29 cellular contexts compared by ENCODE assay signal in the genomic region with DNA sequence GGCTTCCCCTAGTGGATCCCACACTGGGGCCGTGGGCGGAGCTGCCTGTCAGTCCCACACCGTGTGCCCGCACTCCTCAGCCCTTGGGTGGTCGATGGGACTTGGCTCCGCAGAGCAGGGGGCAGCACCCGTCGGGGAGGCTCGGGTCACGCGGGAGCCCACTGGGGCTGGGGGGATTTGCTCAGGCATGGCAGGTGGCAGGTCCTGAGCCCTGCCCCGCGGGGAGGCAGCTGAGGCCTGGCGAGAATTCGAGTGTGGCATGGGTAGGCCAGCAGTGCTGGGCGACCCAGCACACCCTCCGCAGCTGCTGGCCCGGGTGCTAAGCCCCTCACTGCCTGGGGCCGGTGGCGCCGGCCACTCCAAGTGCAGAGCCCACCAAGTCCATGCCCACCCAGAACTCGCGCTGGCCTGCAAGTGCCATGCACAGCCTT.
"Had no signal": no experiment of that assay in that cellular context is flagged by ENCODE, and none has a peak within 500 bp of the region (broad histone marks: within the 10 kb centered on the region; RNA-seq: fewer than 3 reads in every experiment).

No MANE protein-coding gene starts in this region.

- H3K27ac Mint-ChIP-seq: dendritic cell treated with granulocyte-macrophage colony-stimulating factor and Interleukin-4, amounts not matched to agents 40 ng/mL and 50 ng/mL, for 4 days; endodermal cell; mesothelial cell of epicardium; naive B cell; natural killer cell treated with Interleukin-12 subunit alpha and Interleukin-12 subunit beta and Interleukin-15 and Interleukin-18, amount 100 ng/mL, for 72 hours; stimulated activated naive CD8-positive, alpha-beta T cell treated with anti-CD3 and anti-CD28 coated beads, Interleukin-15, amount 100 ng/mL, for 72 hours had no signal

- H3K27me3 Mint-ChIP-seq: dendritic cell treated with granulocyte-macrophage colony-stimulating factor and Interleukin-4, amounts not matched to agents 40 ng/mL and 50 ng/mL, for 4 days; naive B cell; natural killer cell treated with Interleukin-12 subunit alpha and Interleukin-12 subunit beta and Interleukin-15 and Interleukin-18, amount 100 ng/mL, for 72 hours; stimulated activated naive CD8-positive, alpha-beta T cell treated with anti-CD3 and anti-CD28 coated beads, Interleukin-15, amount 100 ng/mL, for 72 hours had no signal

- H3K4me3 Mint-ChIP-seq: dendritic cell treated with granulocyte-macrophage colony-stimulating factor and Interleukin-4, amounts not matched to agents 40 ng/mL and 50 ng/mL, for 4 days; endodermal cell; mesothelial cell of epicardium; naive B cell; natural killer cell treated with Interleukin-12 subunit alpha and Interleukin-12 subunit beta and Interleukin-15 and Interleukin-18, amount 100 ng/mL, for 72 hours; neural crest cell; stimulated activated naive CD8-positive, alpha-beta T cell treated with anti-CD3 and anti-CD28 coated beads, Interleukin-15, amount 100 ng/mL, for 72 hours had no signal

- H3K36me3 ChIP-seq: colonic mucosa, gastrocnemius medialis, neutrophil, prostate gland, right atrium auricular region, thyroid gland had no signal

- H3K27me3 ChIP-seq: colonic mucosa, gastrocnemius medialis, neutrophil, right atrium auricular region, thyroid gland had no signal

- H3K4me3 ChIP-seq: colonic mucosa, gastrocnemius medialis, mucosa of descending colon, prostate gland, right atrium auricular region, thyroid gland had no signal

- ATAC-seq: esophagus mucosa; gastrocnemius medialis; left lobe of liver; mucosa of descending colon; natural killer cell treated with Interleukin-12 subunit alpha and Interleukin-12 subunit beta and Interleukin-15 and Interleukin-18, amount 100 ng/mL, for 72 hours; stimulated activated naive CD8-positive, alpha-beta T cell treated with anti-CD3 and anti-CD28 coated beads, Interleukin-15, amount 100 ng/mL, for 72 hours had no signal

- H3K4me1 ChIP-seq: colonic mucosa, gastrocnemius medialis, parathyroid adenoma, prostate gland, right atrium auricular region, thyroid gland had no signal

- H3K79me2 ChIP-seq: parathyroid adenoma had no signal

- H3K9me3 ChIP-seq: colonic mucosa, gastrocnemius medialis, neutrophil, prostate gland, thyroid gland had no signal

- DNase-seq: colonic mucosa; effector CD8-positive, alpha-beta T cell; endodermal cell; foreskin fibroblast; head of caudate nucleus; mesenchymal stem cell; naive B cell; small intestine; stimulated activated CD4-positive, alpha-beta T cell treated with anti-CD3 and anti-CD28 coated beads, Interleukin-12 subunit alpha, Interleukin-12 subunit beta, amount 100 ng/mL, for 4 hours; stimulated activated CD4-positive, alpha-beta T cell treated with anti-CD3 and anti-CD28 coated beads, Interleukin-1b, Interleukin-23, amount 100 ng/mL, for 48 hours; stimulated activated CD4-positive, alpha-beta T cell treated with anti-CD3 and anti-CD28 coated beads, Interleukin-4, amount 100 ng/mL, for 1 hour; stimulated activated CD8-positive, alpha-beta memory T cell treated with anti-CD3 and anti-CD28 coated beads, Interleukin-4, amount 100 ng/mL, for 48 hours; stimulated activated naive CD4-positive, alpha-beta T cell; stimulated activated naive CD8-positive, alpha-beta T cell treated with anti-CD3 and anti-CD28 coated beads, Interleukin-15, amount 100 ng/mL, for 72 hours; thyroid gland; trophoblast cell had no signal

- H3K4me1 Mint-ChIP-seq: endodermal cell; mesothelial cell of epicardium; naive B cell; neural crest cell; stimulated activated naive CD8-positive, alpha-beta T cell treated with anti-CD3 and anti-CD28 coated beads, Interleukin-15, amount 100 ng/mL, for 72 hours had no signal

- H3K27ac ChIP-seq: colonic mucosa, epithelial cell of prostate, gastrocnemius medialis, neutrophil, parathyroid adenoma, prostate gland, right atrium auricular region, thyroid gland had no signal

- H3K36me3 Mint-ChIP-seq: naive B cell; natural killer cell treated with Interleukin-12 subunit alpha and Interleukin-12 subunit beta and Interleukin-15 and Interleukin-18, amount 100 ng/mL, for 72 hours had no signal

- H2AFZ ChIP-seq: parathyroid adenoma had no signal
